Comparison of ENCODE assay signal across 9 cellular contexts in the genomic region with DNA sequence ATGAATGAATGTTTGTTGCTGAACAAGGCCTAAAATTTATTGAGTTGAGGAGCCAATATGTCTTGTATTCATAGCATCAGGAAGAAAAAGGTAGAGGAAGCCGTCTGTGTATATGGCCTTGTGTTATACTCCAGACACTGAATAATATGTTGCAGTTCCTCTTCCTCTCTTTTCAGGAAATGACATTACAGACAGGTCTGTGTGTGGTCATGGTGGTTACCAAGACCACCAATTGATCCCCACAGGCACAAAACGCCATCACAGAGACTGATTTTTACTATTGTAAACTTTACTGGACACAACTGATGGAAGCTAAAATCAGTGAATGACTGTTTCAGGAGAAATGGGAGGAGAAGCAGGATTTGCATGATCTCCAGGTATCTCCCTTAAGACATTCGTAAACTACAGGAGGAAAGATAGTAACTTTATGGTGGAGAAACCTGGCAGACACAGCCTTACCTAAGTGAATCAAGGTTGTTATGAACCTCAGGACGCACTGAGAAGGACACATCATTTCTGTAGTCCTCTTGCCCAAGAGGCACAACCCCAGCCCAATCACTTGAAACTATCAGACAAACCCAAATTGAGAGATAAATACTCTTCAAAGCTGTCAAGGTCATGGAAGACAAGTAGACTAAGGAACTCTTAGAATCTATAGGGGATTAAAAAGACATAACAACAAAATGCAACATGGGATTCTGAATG.
A peak's percentile ranks its signal among the peaks of the same experiment; 100 is the strongest.
DNase-seq lines count a peak whose midpoint lies in the region; ATAC-seq and TF ChIP-seq lines count a peak whose summit lies in the region.
"Had no signal": no experiment of that assay in that cellular context is flagged by ENCODE, and none has a peak within 500 bp of the region (broad histone marks: within the 10 kb centered on the region; RNA-seq: fewer than 3 reads in every experiment).

No MANE protein-coding gene starts in this region.

- H3K9me3 ChIP-seq in BLaER1 treated with 17β-estradiol and CSF1 and Interleukin-3, amounts not matched to agents 10 nM and 100 nM (replicated peaks in 1 of 11), result peaks cover 20 to 35% (median 26%) of the 10 kb centered on the region in 11 experiments
- H3K9me3 ChIP-seq in BE2C (no peaks in the 10 kb centered on the region), psoas muscle (peaks cover 3% of the 10 kb centered on the region)

- H3K36me3 ChIP-seq in BLaER1 treated with 17β-estradiol and CSF1 and Interleukin-3, amounts not matched to agents 10 nM and 100 nM, result peaks cover 0 to 80% (median 16%) of the 10 kb centered on the region in 11 experiments; a peak in 14 of 22 replicates
- no peaks in the 10 kb centered on the region for H3K36me3 ChIP-seq in BE2C
- no peaks in the 10 kb centered on the region for H3K36me3 ChIP-seq in psoas muscle (ENCODE audit: insufficient read depth in 1 of 2, low read depth in 1 of 2)

- H3K4me1 ChIP-seq in BLaER1 treated with 17β-estradiol and CSF1 and Interleukin-3, amounts not matched to agents 10 nM and 100 nM, result peaks cover 11 to 22% (median 13%) of the 10 kb centered on the region in 10 experiments
- H3K4me1 ChIP-seq in BE2C (peaks cover 3% of the 10 kb centered on the region; the same call in 1 of the 2 replicates), psoas muscle (no peaks in the 10 kb centered on the region)

- intact Hi-C loops in psoas muscle (cut with DNase I), result no loop called here

- no peak overlapping the region for H3K4me3 Mint-ChIP-seq in T-helper 1 cell treated with Interleukin-12 subunit alpha and Interleukin-12 subunit beta and Interleukin-4 antibody, amounts not matched to agents 30 μg/mL and 1 μg/mL, for 36 hours

- H3K4me1 Mint-ChIP-seq in T-helper 1 cell treated with Interleukin-12 subunit alpha and Interleukin-12 subunit beta and Interleukin-4 antibody, amounts not matched to agents 30 μg/mL and 1 μg/mL, for 36 hours (ENCODE audit: low read depth), result peaks cover 52% of the 10 kb centered on the region

- DNase-seq in amygdala (lab: John Stamatoyannopoulos, UW) (no peak), NCI-H2196 (lab: John Stamatoyannopoulos, UW; ENCODE audit: unreplicated experiment) (no peak), BE2C (no peak), psoas muscle (no peak)
- DNase-seq: NK-92 treated with Interleukin-12 subunit alpha and Interleukin-12 subunit beta, amount 100 ng/mL, for 24 hours had no signal

- peaks cover 30% of the 10 kb centered on the region for H3K9me3 Mint-ChIP-seq in T-helper 1 cell treated with Interleukin-12 subunit alpha and Interleukin-12 subunit beta and Interleukin-4 antibody, amounts not matched to agents 30 μg/mL and 1 μg/mL, for 36 hours

- no peak overlapping the region for H3K4me3 ChIP-seq in BLaER1 treated with 17β-estradiol and CSF1 and Interleukin-3, amounts not matched to agents 10 nM and 100 nM
- H3K4me3 ChIP-seq in BE2C (ENCODE audit: low read depth, low read length), result no peak overlapping the region
- no peak overlapping the region for H3K4me3 ChIP-seq in psoas muscle

- H3K9ac ChIP-seq in BLaER1 treated with 17β-estradiol and CSF1 and Interleukin-3, amounts not matched to agents 10 nM and 100 nM, result no peak overlapping the region

- peak overlapping the region; percentile 12 for H3K27ac Mint-ChIP-seq in T-helper 1 cell treated with Interleukin-12 subunit alpha and Interleukin-12 subunit beta and Interleukin-4 antibody, amounts not matched to agents 30 μg/mL and 1 μg/mL, for 36 hours

- peaks cover 0 to 96% (median 23%) of the 10 kb centered on the region in 11 experiments; a peak in 12 of 22 replicates for H4K20me1 ChIP-seq in BLaER1 treated with 17β-estradiol and CSF1 and Interleukin-3, amounts not matched to agents 10 nM and 100 nM

- H3K4me2 ChIP-seq in BLaER1 treated with 17β-estradiol and CSF1 and Interleukin-3, amounts not matched to agents 10 nM and 100 nM, result peak overlapping the region; percentile 23 to 68 (median 53)

- H3K27me3 Mint-ChIP-seq in T-helper 1 cell treated with Interleukin-12 subunit alpha and Interleukin-12 subunit beta and Interleukin-4 antibody, amounts not matched to agents 30 μg/mL and 1 μg/mL, for 36 hours (ENCODE audit: low read depth), result no peaks in the 10 kb centered on the region

- H3K27me3 ChIP-seq in BLaER1 treated with 17β-estradiol and CSF1 and Interleukin-3, amounts not matched to agents 10 nM and 100 nM, result no peaks in the 10 kb centered on the region
- H3K27me3 ChIP-seq in BE2C (no peaks in the 10 kb centered on the region), psoas muscle (ENCODE audit: insufficient read depth in 3 of 3, low read length in 2 of 3) (no peaks in the 10 kb centered on the region)

- H3K27ac ChIP-seq in BLaER1 treated with 17β-estradiol and CSF1 and Interleukin-3, amounts not matched to agents 10 nM and 100 nM, result peak overlapping the region in 1 of 11 experiments; percentile 44; a peak in 1 of 22 replicates
- no peak overlapping the region for H3K27ac ChIP-seq in psoas muscle

- TF ChIP-seq CTCF in BE2C (IDR thresholded peaks at IDR 0.05; ENCODE audit: low read depth, low read length) (no peak), psoas muscle (IDR thresholded peaks at IDR 0.05) (no peak)

- H3K36me3 Mint-ChIP-seq in T-helper 1 cell treated with Interleukin-12 subunit alpha and Interleukin-12 subunit beta and Interleukin-4 antibody, amounts not matched to agents 30 μg/mL and 1 μg/mL, for 36 hours (ENCODE audit: low read depth), result peaks cover 43% of the 10 kb centered on the region

- 91 to 94% (median 93%) methylated on average over 4 of the region's 4 CpGs for WGBS in psoas muscle, 3 donors

- peak; percentile 60 for ATAC-seq in GM19328 (IDR thresholded peaks at IDR 0.05; ENCODE audit: unreplicated experiment)
- ATAC-seq in HG03175 (IDR thresholded peaks at IDR 0.05; ENCODE audit: unreplicated experiment), result peak; percentile 96
- ATAC-seq in psoas muscle, result no peak

Comparison
In these comparisons a context has a peak if more than half of its experiments do, and no peak if none do; other contexts are left out.
1. ATAC-seq: peak in GM19328 (single experiment) and HG03175 (single experiment); none in psoas muscle (0 of 4).